In the genomic region with DNA sequence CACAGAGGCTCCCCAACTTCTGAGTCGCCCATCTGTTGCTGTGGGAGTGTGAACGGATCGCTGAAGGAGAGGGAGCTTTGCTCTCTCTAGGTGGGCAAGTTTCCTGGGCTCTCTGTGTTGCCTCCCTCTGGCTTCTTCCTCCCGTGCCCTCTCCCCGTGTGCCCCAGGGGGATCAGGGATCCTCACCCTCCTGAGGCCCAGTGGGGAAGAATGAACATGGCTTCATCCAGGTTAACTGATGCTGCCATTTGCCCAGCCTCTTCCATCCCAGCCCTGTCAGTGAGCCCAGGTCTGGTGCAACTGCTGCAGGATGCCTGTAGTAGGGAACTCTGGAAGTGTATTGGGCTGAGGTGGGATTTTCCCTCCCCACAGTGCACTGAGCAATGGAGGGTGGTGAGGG, we compare ENCODE assay signal across 19 cellular contexts. TPM values are rescaled to one million over a fixed set of nuclear protein-coding genes. Genes with fewer than 3 reads are reported as not detected.
DNase-seq lines count a peak whose midpoint lies in the region; ATAC-seq lines count a peak whose summit lies in the region.
"Had no signal": no experiment of that assay in that cellular context is flagged by ENCODE, and none has a peak within 500 bp of the region (broad histone marks: within the 10 kb centered on the region; RNA-seq: fewer than 3 reads in every experiment).

No MANE protein-coding gene starts in this region.

- intact Hi-C loops in activated T-helper 2 cell treated with anti-CD3 and anti-CD28 coated beads, Interferon-gamma antibody, Interleukin-2, Interleukin-4, amounts not matched to agents 10 μg/mL and 5 μg/mL and 100 μg/mL, durations not matched to agents 14 hours and 24 hours and 36 hours (cut with micrococcal nuclease), result loop anchor here (5.0 kb wide), 2 partner anchors 36 to 126 kb away; no protein-coding TSS in a partner anchor

- H4K20me1 ChIP-seq in Karpas-422 (ENCODE audit: insufficient read depth, low read depth, low read length), result no peaks in the 10 kb centered on the region

- H3K27me3 ChIP-seq in Karpas-422 (ENCODE audit: low read length), result no peaks in the 10 kb centered on the region
- H3K27me3 ChIP-seq: vagina had no signal

- H3K4me3 Mint-ChIP-seq in activated naive CD4-positive, alpha-beta T cell treated with anti-CD3 and anti-CD28 coated beads, Interleukin-2, amount 50 U/mL, for 24 hours, result no peak overlapping the region
- no peak overlapping the region for H3K4me3 Mint-ChIP-seq in activated T-helper 2 cell treated with anti-CD3 and anti-CD28 coated beads, Interferon-gamma antibody, Interleukin-2, Interleukin-4, amounts not matched to agents 10 μg/mL and 5 μg/mL and 100 μg/mL, durations not matched to agents 14 hours and 24 hours and 36 hours (ENCODE audit: low read depth)
- H3K4me3 Mint-ChIP-seq in stimulated activated memory B cell treated with anti-CD40 and anti-IgM and Interleukin-4, amounts not matched to agents 10 μg/mL and 1 μg/mL and 100 μg/mL, for 72 hours, result no peak overlapping the region

- H3K4me2 ChIP-seq in Karpas-422 (ENCODE audit: low read depth, low read length, poor library complexity, severe bottlenecking), result peak overlapping the region; percentile 25
- H3K4me2 ChIP-seq: KMS-11 had no signal

- no peak for DNase-seq in activated naive CD4-positive, alpha-beta T cell (lab: John Stamatoyannopoulos, UW)
- no peak for DNase-seq in Karpas-422
- no peak for DNase-seq in activated T-helper 2 cell treated with anti-CD3 and anti-CD28 coated beads, Interferon-gamma antibody, Interleukin-2, Interleukin-4, amounts not matched to agents 10 μg/mL and 5 μg/mL and 100 μg/mL, durations not matched to agents 14 hours and 24 hours and 36 hours (ENCODE audit: low spot score)
- no peak for DNase-seq in GF-D8 (lab: John Stamatoyannopoulos, UW)
- no peak for DNase-seq in NCI-H526 (lab: John Stamatoyannopoulos, UW)
- DNase-seq in epidermal melanocyte (ENCODE audit: insufficient read length, low spot score), result no peak
- DNase-seq: activated effector memory CD4-positive, alpha-beta T cell treated with Interleukin-2 at 50 U/mL for 16 hours; DND-41; effector memory CD4-positive, alpha-beta T cell; left colon; NCI-H1048; NCI-H2029 treated with DMSO at 0.1 percent for 48 hours; NCI-H446 treated with DMSO at 0.1 percent for 48 hours; SW 1271 had no signal

- H3K27ac Mint-ChIP-seq in activated naive CD4-positive, alpha-beta T cell treated with anti-CD3 and anti-CD28 coated beads, Interleukin-2, amount 50 U/mL, for 24 hours, result peak overlapping the region; percentile 74
- peak overlapping the region; percentile 62 for H3K27ac Mint-ChIP-seq in activated T-helper 2 cell treated with anti-CD3 and anti-CD28 coated beads, Interferon-gamma antibody, Interleukin-2, Interleukin-4, amounts not matched to agents 10 μg/mL and 5 μg/mL and 100 μg/mL, durations not matched to agents 14 hours and 24 hours and 36 hours
- peak overlapping the region; percentile 98 for H3K27ac Mint-ChIP-seq in stimulated activated memory B cell treated with anti-CD40 and anti-IgM and Interleukin-4, amounts not matched to agents 10 μg/mL and 1 μg/mL and 100 μg/mL, for 72 hours

- H3K9ac ChIP-seq in Karpas-422 (ENCODE audit: low read length), result peak overlapping the region; percentile 2
- H3K9ac ChIP-seq: KMS-11 had no signal

- H2AFZ ChIP-seq in Karpas-422 (ENCODE audit: low read length), result no peak overlapping the region

- H3K4me1 Mint-ChIP-seq in activated naive CD4-positive, alpha-beta T cell treated with anti-CD3 and anti-CD28 coated beads, Interleukin-2, amount 50 U/mL, for 24 hours, result peaks cover 46% of the 10 kb centered on the region
- peaks cover 47% of the 10 kb centered on the region for H3K4me1 Mint-ChIP-seq in activated T-helper 2 cell treated with anti-CD3 and anti-CD28 coated beads, Interferon-gamma antibody, Interleukin-2, Interleukin-4, amounts not matched to agents 10 μg/mL and 5 μg/mL and 100 μg/mL, durations not matched to agents 14 hours and 24 hours and 36 hours (ENCODE audit: low read depth)
- H3K4me1 Mint-ChIP-seq in stimulated activated memory B cell treated with anti-CD40 and anti-IgM and Interleukin-4, amounts not matched to agents 10 μg/mL and 1 μg/mL and 100 μg/mL, for 72 hours, result peaks cover 55% of the 10 kb centered on the region

- no peaks in the 10 kb centered on the region for H3K9me3 Mint-ChIP-seq in activated naive CD4-positive, alpha-beta T cell treated with anti-CD3 and anti-CD28 coated beads, Interleukin-2, amount 50 U/mL, for 24 hours
- H3K9me3 Mint-ChIP-seq in activated T-helper 2 cell treated with anti-CD3 and anti-CD28 coated beads, Interferon-gamma antibody, Interleukin-2, Interleukin-4, amounts not matched to agents 10 μg/mL and 5 μg/mL and 100 μg/mL, durations not matched to agents 14 hours and 24 hours and 36 hours, result no peaks in the 10 kb centered on the region
- no peaks in the 10 kb centered on the region for H3K9me3 Mint-ChIP-seq in stimulated activated memory B cell treated with anti-CD40 and anti-IgM and Interleukin-4, amounts not matched to agents 10 μg/mL and 1 μg/mL and 100 μg/mL, for 72 hours

- H3K36me3 ChIP-seq in Karpas-422 (ENCODE audit: insufficient read depth, low read length), result peaks cover 7% of the 10 kb centered on the region; the same call in 1 of the 2 replicates

- no peaks in the 10 kb centered on the region for H3K9me2 ChIP-seq in Karpas-422 (replicated peaks; ENCODE audit: insufficient read depth, low read length)

- peak overlapping the region; percentile 92 for H3K27ac ChIP-seq in Karpas-422 (ENCODE audit: low read length)
- H3K27ac ChIP-seq: KMS-11, vagina had no signal

- ATAC-seq in stimulated activated memory B cell treated with anti-CD40 and anti-IgM and Interleukin-4, amounts not matched to agents 10 μg/mL and 1 μg/mL and 100 μg/mL, for 72 hours, result no peak
- ATAC-seq: left colon had no signal

- peaks cover 5% of the 10 kb centered on the region for H3K36me3 Mint-ChIP-seq in activated naive CD4-positive, alpha-beta T cell treated with anti-CD3 and anti-CD28 coated beads, Interleukin-2, amount 50 U/mL, for 24 hours
- peaks cover 72% of the 10 kb centered on the region for H3K36me3 Mint-ChIP-seq in activated T-helper 2 cell treated with anti-CD3 and anti-CD28 coated beads, Interferon-gamma antibody, Interleukin-2, Interleukin-4, amounts not matched to agents 10 μg/mL and 5 μg/mL and 100 μg/mL, durations not matched to agents 14 hours and 24 hours and 36 hours (ENCODE audit: low read depth)
- peaks cover 34% of the 10 kb centered on the region for H3K36me3 Mint-ChIP-seq in stimulated activated memory B cell treated with anti-CD40 and anti-IgM and Interleukin-4, amounts not matched to agents 10 μg/mL and 1 μg/mL and 100 μg/mL, for 72 hours

- H3K4me3 ChIP-seq in Karpas-422 (ENCODE audit: low read length), result no peak overlapping the region
- H3K4me3 ChIP-seq: vagina had no signal

- H3K27me3 Mint-ChIP-seq in activated naive CD4-positive, alpha-beta T cell treated with anti-CD3 and anti-CD28 coated beads, Interleukin-2, amount 50 U/mL, for 24 hours, result no peaks in the 10 kb centered on the region
- H3K27me3 Mint-ChIP-seq in activated T-helper 2 cell treated with anti-CD3 and anti-CD28 coated beads, Interferon-gamma antibody, Interleukin-2, Interleukin-4, amounts not matched to agents 10 μg/mL and 5 μg/mL and 100 μg/mL, durations not matched to agents 14 hours and 24 hours and 36 hours (ENCODE audit: low read depth), result no peaks in the 10 kb centered on the region
- H3K27me3 Mint-ChIP-seq in stimulated activated memory B cell treated with anti-CD40 and anti-IgM and Interleukin-4, amounts not matched to agents 10 μg/mL and 1 μg/mL and 100 μg/mL, for 72 hours, result no peaks in the 10 kb centered on the region

- H3K4me1 ChIP-seq in Karpas-422 (ENCODE audit: low read length), result peaks cover 56% of the 10 kb centered on the region
- H3K4me1 ChIP-seq: vagina had no signal

- H3K9me3 ChIP-seq in Karpas-422 (ENCODE audit: low read length), result no peaks in the 10 kb centered on the region
- H3K9me3 ChIP-seq: vagina had no signal

- H3K79me2 ChIP-seq in Karpas-422 (ENCODE audit: low read length), result no peaks in the 10 kb centered on the region

RNA-seq across cellular contexts. Expression of a gene that starts 12.2 kb away (rescaled TPM):
- total RNA-seq in Karpas-422 (2014; rRNA removed; shearing (Covaris generic); ENCODE audit: low replicate concordance), result 82.1 and 89.0 TPM in 2 replicates
- total RNA-seq in activated T-helper 2 cell treated with anti-CD3 and anti-CD28 coated beads, Interferon-gamma antibody, Interleukin-2, Interleukin-4, amounts not matched to agents 10 μg/mL and 5 μg/mL and 100 μg/mL, durations not matched to agents 14 hours and 24 hours and 36 hours, result 94.5 and 99.0 TPM in 2 replicates

RNA-seq across cellular contexts. Expression of a gene that starts 19.9 kb away (rescaled TPM):
- total RNA-seq in Karpas-422 (2014; rRNA removed; shearing (Covaris generic); ENCODE audit: low replicate concordance), result 21.3 and 33.7 TPM in 2 replicates
- total RNA-seq in activated T-helper 2 cell treated with anti-CD3 and anti-CD28 coated beads, Interferon-gamma antibody, Interleukin-2, Interleukin-4, amounts not matched to agents 10 μg/mL and 5 μg/mL and 100 μg/mL, durations not matched to agents 14 hours and 24 hours and 36 hours, result 44.3 and 50.6 TPM in 2 replicates

RNA-seq across cellular contexts. Expression of a gene that starts 52.0 kb away (rescaled TPM):
- total RNA-seq in Karpas-422 (2014; rRNA removed; shearing (Covaris generic); ENCODE audit: low replicate concordance), result not detected in 2 replicates
- 4.0 and 4.2 TPM in 2 replicates for total RNA-seq in activated T-helper 2 cell treated with anti-CD3 and anti-CD28 coated beads, Interferon-gamma antibody, Interleukin-2, Interleukin-4, amounts not matched to agents 10 μg/mL and 5 μg/mL and 100 μg/mL, durations not matched to agents 14 hours and 24 hours and 36 hours

RNA-seq across cellular contexts. Expression of a gene that starts 52.6 kb away (rescaled TPM):
- 0.19 and 0.36 TPM in 2 replicates for total RNA-seq in Karpas-422 (2014; rRNA removed; shearing (Covaris generic); ENCODE audit: low replicate concordance)
- 54.9 and 56.5 TPM in 2 replicates for total RNA-seq in activated T-helper 2 cell treated with anti-CD3 and anti-CD28 coated beads, Interferon-gamma antibody, Interleukin-2, Interleukin-4, amounts not matched to agents 10 μg/mL and 5 μg/mL and 100 μg/mL, durations not matched to agents 14 hours and 24 hours and 36 hours
- total RNA-seq: glomerular endothelial cell had no signal
